ENCODE assay signal across 8 cellular contexts in genomic region chr5:173204185-173204979, GRCh38. TPM values are rescaled to one million over a fixed set of nuclear protein-coding genes. Genes with fewer than 3 reads are reported as not detected.
DNase-seq lines count a peak whose midpoint lies in the region; ATAC-seq, FAIRE-seq and TF ChIP-seq lines count a peak whose summit lies in the region.

No MANE protein-coding gene starts in this region.

- ATAC-seq in sciatic nerve = no peak
- ATAC-seq in GM18520 (IDR thresholded peaks at IDR 0.05; ENCODE audit: unreplicated experiment) = no peak
- ATAC-seq in GM21737 (IDR thresholded peaks at IDR 0.05; ENCODE audit: unreplicated experiment) = no peak

- peak; percentile 7 for DNase-seq in AG09319 (ENCODE audit: extremely low read depth, low read depth)
- no peak for DNase-seq in GM12892 (ENCODE audit: insufficient read length)
- no peak for DNase-seq in kidney
- no peak for DNase-seq in sciatic nerve (ENCODE audit: low spot score)
- no peak for DNase-seq in SHP77 treated with DMSO at 0.1 percent for 48 hours (lab: John Stamatoyannopoulos, UW)

- no peak overlapping the region for H3K9ac ChIP-seq in kidney (ENCODE audit: low read length in 2 of 2)

- no peaks in the 10 kb centered on the region for H3K36me3 ChIP-seq in kidney (ENCODE audit: control insufficient read depth in 1 of 2, insufficient read depth in 2 of 2, low read length in 2 of 2)

- TF ChIP-seq CTCF in AG09319 (IDR thresholded peaks at IDR 0.05; ENCODE audit: low read depth, low read length) = peak; percentile 51
- TF ChIP-seq CTCF in kidney (IDR thresholded peaks at IDR 0.05; ENCODE audit: borderline replicate concordance, extremely low read depth, insufficient read depth) = peak; percentile 43

- TF ChIP-seq POLR2A in GM12892 (IDR thresholded peaks at IDR 0.05; ENCODE audit: low read depth, low read length) = no peak

- intact Hi-C loops in kidney (cut with DNase I) = no loop called here
- intact Hi-C loops in sciatic nerve (cut with DNase I) = no loop called here

- FAIRE-seq in GM12892 (lab: Jason Lieb, UNC) = peak; percentile 77
- FAIRE-seq in TTC549 (lab: Jason Lieb, UNC) = peak; percentile 45
- peak; percentile 33 for FAIRE-seq in kidney (lab: Jason Lieb, UNC)

- peaks cover 4% of the 10 kb centered on the region in 2 donors for H3K9me3 ChIP-seq in kidney (ENCODE audit: control insufficient read depth in 1 of 2, low read length in 2 of 2)

- H3K4me3 ChIP-seq in kidney (ENCODE audit: low read length in 2 of 2) = no peak overlapping the region

- no peaks in the 10 kb centered on the region for H3K4me1 ChIP-seq in kidney (ENCODE audit: control insufficient read depth in 1 of 2, insufficient read depth in 1 of 2, low read depth in 1 of 2, low read length in 2 of 2)

- no peak overlapping the region for H3K27ac ChIP-seq in kidney (ENCODE audit: low read depth in 2 of 2, low read length in 2 of 2)

RNA-seq across cellular contexts. Expression of gene NKX2-5, which starts 30.6 kb away (rescaled TPM):
- not detected for polyA plus RNA-seq in GM12892 (2012; ENCODE audit: missing spikeins)
- total RNA-seq in kidney = not detected
- polyA plus RNA-seq in kidney (ENCODE audit: insufficient read depth, low read depth, low replicate concordance) = not detected
- total RNA-seq in sciatic nerve = not detected
